23 cellular contexts compared by ENCODE assay signal in genomic region chr16:1160773-1161348, GRCh38. TPM values are rescaled to one million over a fixed set of nuclear protein-coding genes. Genes with fewer than 3 reads are reported as not detected.
DNase-seq lines count a peak whose midpoint lies in the region; ATAC-seq and TF ChIP-seq lines count a peak whose summit lies in the region.
"Had no signal": no experiment of that assay in that cellular context is flagged by ENCODE, and none has a peak within 500 bp of the region (broad histone marks: within the 10 kb centered on the region; RNA-seq: fewer than 3 reads in every experiment).

No MANE protein-coding gene starts in this region.

- no peak overlapping the region for H3K4me2 ChIP-seq in H9 (ENCODE audit: insufficient read depth, insufficient read length, low read length)

- no peak overlapping the region for H3K4ac ChIP-seq in H9 (ENCODE audit: low read depth, low read length)

- H3K27ac ChIP-seq in left ventricle myocardium inferior (replicated peaks) (peak overlapping the region; percentile 84), psoas muscle (no peak overlapping the region), H9 (ENCODE audit: insufficient read length, low read depth, low read length) (no peak overlapping the region)

- no peaks in the 10 kb centered on the region for H3K79me1 ChIP-seq in H9 (ENCODE audit: insufficient read depth, low read depth, low read length, poor library complexity, severe bottlenecking)

- DNase-seq in left ventricle myocardium inferior (no peak), Right ventricle myocardium superior (no peak), psoas muscle (no peak), AML-193 (lab: John Stamatoyannopoulos, UW) (no peak), NOMO-1 treated with DMSO at 0.1 percent for 48 hours (lab: John Stamatoyannopoulos, UW; ENCODE audit: unreplicated experiment) (no peak), NCI-H2227 treated with DMSO at 0.1 percent for 48 hours (lab: John Stamatoyannopoulos, UW) (no peak), H9 (no peak)
- DNase-seq: activated CD8-positive, alpha-beta T cell treated with anti-CD3 and anti-CD28 coated beads for 36 hours; activated naive CD4-positive, alpha-beta T cell treated with anti-CD3 and anti-CD28 coated beads, Interleukin-2, amount 50 U/mL, for 16 hours; central memory CD4-positive, alpha-beta T cell; GOT3; naive B cell; NCI-H1048; NCI-H187 treated with DMSO at 0.1 percent for 48 hours; NCI-H526 treated with DMSO at 0.1 percent for 48 hours; stimulated activated CD4-positive, alpha-beta T cell treated with anti-CD3 and anti-CD28 coated beads, Interleukin-2, amount 100 ng/mL, for 48 hours had no signal

- H2BK12ac ChIP-seq in H9 (ENCODE audit: insufficient read length, low read depth, low read length) = no peak overlapping the region

- H2BK120ac ChIP-seq in H9 (ENCODE audit: low read depth, low read length, poor library complexity, severe bottlenecking) = no peak overlapping the region

- no peak overlapping the region for H3K56ac ChIP-seq in H9 (ENCODE audit: insufficient read length, low read depth, low read length)

- no peak overlapping the region for H4K91ac ChIP-seq in H9 (ENCODE audit: insufficient read length, low read depth, low read length)

- H3K36me3 ChIP-seq in left ventricle myocardium inferior (no peaks in the 10 kb centered on the region), endocrine pancreas (ENCODE audit: control insufficient read depth, insufficient read depth, low read length) (no peaks in the 10 kb centered on the region), psoas muscle (ENCODE audit: insufficient read depth in 1 of 2, low read depth in 1 of 2) (no peaks in the 10 kb centered on the region)

- no peak overlapping the region for H3K4me3 Mint-ChIP-seq in H9
- H3K4me3 Mint-ChIP-seq: activated CD8-positive, alpha-beta T cell treated with anti-CD3 and anti-CD28 coated beads for 36 hours; activated T-helper 17 cell treated with anti-CD3 and anti-CD28 coated beads, Interleukin-2, amount 50 U/mL, for 72 hours; B cell; naive B cell; T-helper 1 cell treated with Interleukin-12 subunit alpha and Interleukin-12 subunit beta and Interleukin-4 antibody, amounts not matched to agents 30 μg/mL and 1 μg/mL, for 36 hours had no signal

- peaks cover 0 to 2% (median 0%) of the 10 kb centered on the region in 3 experiments; a peak in 3 of 7 replicates for H3K36me3 Mint-ChIP-seq in H9 (ENCODE audit: insufficient read depth in 1 of 3, low read depth in 3 of 3)
- H3K36me3 Mint-ChIP-seq: naive B cell had no signal

- TF ChIP-seq CTCF in left ventricle myocardium inferior (IDR thresholded peaks at IDR 0.05; ENCODE audit: borderline replicate concordance) (no peak), psoas muscle (IDR thresholded peaks at IDR 0.05) (no peak), H9 (conservative IDR thresholded peaks at IDR 0.05) (no peak)

- H2BK20ac ChIP-seq in H9 (ENCODE audit: low read depth, low read length, poor library complexity, severe bottlenecking) = no peak overlapping the region

- intact Hi-C loops in left ventricle myocardium inferior (cut with micrococcal nuclease) = no loop called here
- intact Hi-C loops in Right ventricle myocardium superior (cut with DNase I) = no loop called here
- intact Hi-C loops in psoas muscle (cut with DNase I) = no loop called here

- H4K8ac ChIP-seq in H9 (replicated peaks; ENCODE audit: insufficient read length, low read depth, low read length) = no peak overlapping the region

- H3K23me2 ChIP-seq in H9 (ENCODE audit: insufficient read length, low read depth, low read length, poor library complexity, severe bottlenecking) = no peaks in the 10 kb centered on the region

- no peak overlapping the region for H3K18ac ChIP-seq in H9 (ENCODE audit: insufficient read length, low read depth, low read length)

- no peak for ATAC-seq in Right ventricle myocardium superior (ENCODE audit: poor library complexity)
- ATAC-seq in psoas muscle = no peak
- ATAC-seq: activated CD8-positive, alpha-beta T cell treated with anti-CD3 and anti-CD28 coated beads for 36 hours had no signal

- H2AFZ ChIP-seq in H9 (ENCODE audit: low read length) = no peak overlapping the region

- H3T11ph ChIP-seq in H9 (ENCODE audit: low read length) = no peak overlapping the region

- peak overlapping the region; percentile 52 for H3K4me3 ChIP-seq in left ventricle myocardium inferior
- H3K4me3 ChIP-seq in endocrine pancreas (ENCODE audit: control insufficient read depth, insufficient read depth, low read length) = no peak overlapping the region
- peak overlapping the region; percentile 1 for H3K4me3 ChIP-seq in psoas muscle

- no peaks in the 10 kb centered on the region for H3K9me3 Mint-ChIP-seq in H9
- H3K9me3 Mint-ChIP-seq: activated CD8-positive, alpha-beta T cell treated with anti-CD3 and anti-CD28 coated beads for 36 hours; activated T-helper 17 cell treated with anti-CD3 and anti-CD28 coated beads, Interleukin-2, amount 50 U/mL, for 72 hours; naive B cell; T-helper 1 cell treated with Interleukin-12 subunit alpha and Interleukin-12 subunit beta and Interleukin-4 antibody, amounts not matched to agents 30 μg/mL and 1 μg/mL, for 36 hours had no signal

- H3K9me3 ChIP-seq in left ventricle myocardium inferior (replicated peaks) (no peaks in the 10 kb centered on the region), endocrine pancreas (ENCODE audit: control insufficient read depth, low read length) (no peaks in the 10 kb centered on the region), psoas muscle (no peaks in the 10 kb centered on the region), H9 (ENCODE audit: control insufficient read depth, low read depth, low read length) (no peaks in the 10 kb centered on the region)

- no peak overlapping the region for H2BK15ac ChIP-seq in H9 (ENCODE audit: low read depth, low read length)

- no peaks in the 10 kb centered on the region for H3K79me2 ChIP-seq in H9 (ENCODE audit: insufficient read depth, low read length)

- no peak overlapping the region for H2AK5ac ChIP-seq in H9 (ENCODE audit: insufficient read length, low read length)

- H3K4me1 ChIP-seq in left ventricle myocardium inferior (peaks cover 34% of the 10 kb centered on the region), endocrine pancreas (ENCODE audit: control insufficient read depth, insufficient read depth, low read length) (no peaks in the 10 kb centered on the region), psoas muscle (peaks cover 11% of the 10 kb centered on the region), H9 (ENCODE audit: insufficient read depth, low read length) (no peaks in the 10 kb centered on the region)

- no peaks in the 10 kb centered on the region for H4K20me1 ChIP-seq in H9 (ENCODE audit: control insufficient read depth, insufficient read depth, insufficient read length)

- no peak overlapping the region for H2BK5ac ChIP-seq in H9 (ENCODE audit: insufficient read length, low read length)

- no peak overlapping the region; the same call in 1 of the 2 replicates for H3K14ac ChIP-seq in H9 (ENCODE audit: insufficient read depth, low read length)

- no peak overlapping the region for H3K23ac ChIP-seq in H9 (ENCODE audit: insufficient read length, low read depth, low read length)

- no peaks in the 10 kb centered on the region for H3K27me3 Mint-ChIP-seq in H9 (ENCODE audit: low read depth)
- H3K27me3 Mint-ChIP-seq: activated T-helper 17 cell treated with anti-CD3 and anti-CD28 coated beads, Interleukin-2, amount 50 U/mL, for 72 hours; B cell had no signal

- no peak overlapping the region for H4K5ac ChIP-seq in H9 (ENCODE audit: insufficient read length, low read depth, low read length)

- H3K9ac ChIP-seq in endocrine pancreas (ENCODE audit: control insufficient read depth, insufficient read depth, low read length) (peak overlapping the region; percentile 56), H9 (ENCODE audit: extremely low read depth, insufficient read length, low read length) (no peak overlapping the region)

- peaks cover 4 to 10% of the 10 kb centered on the region in 2 experiments; a peak in 3 of 4 replicates for H3K4me1 Mint-ChIP-seq in H9
- H3K4me1 Mint-ChIP-seq: activated T-helper 17 cell treated with anti-CD3 and anti-CD28 coated beads, Interleukin-2, amount 50 U/mL, for 72 hours; B cell; naive B cell had no signal

- WGBS in psoas muscle, 3 donors = 58 to 63% (median 61%) methylated on average over 26 to 34 of the region's 34 CpGs
- WGBS in H9 (ENCODE audit: extremely low coverage, insufficient read length, low lambda C conversion rate) = no CpG with 5 or more reads among the region's 34 CpGs

- peaks cover 68% of the 10 kb centered on the region for H3K27me3 ChIP-seq in left ventricle myocardium inferior (ENCODE audit: low read depth)
- H3K27me3 ChIP-seq in endocrine pancreas (ENCODE audit: control insufficient read depth, insufficient read depth, low read length) = no peaks in the 10 kb centered on the region
- H3K27me3 ChIP-seq in psoas muscle (ENCODE audit: insufficient read depth in 3 of 3, low read length in 2 of 3) = peaks cover 0 to 85% (median 15%) of the 10 kb centered on the region in 3 donors
- no peaks in the 10 kb centered on the region for H3K27me3 ChIP-seq in H9 (ENCODE audit: insufficient read depth, low read length)

- no peak overlapping the region for H3K27ac Mint-ChIP-seq in H9
- H3K27ac Mint-ChIP-seq: activated CD8-positive, alpha-beta T cell treated with anti-CD3 and anti-CD28 coated beads for 36 hours; activated T-helper 17 cell treated with anti-CD3 and anti-CD28 coated beads, Interleukin-2, amount 50 U/mL, for 72 hours; B cell; naive B cell; T-helper 1 cell treated with Interleukin-12 subunit alpha and Interleukin-12 subunit beta and Interleukin-4 antibody, amounts not matched to agents 30 μg/mL and 1 μg/mL, for 36 hours had no signal

RNA-seq across cellular contexts. Expression of gene CACNA1H, which starts 8.0 kb away (rescaled TPM):
- total RNA-seq in left ventricle myocardium inferior (2.5 TPM), Right ventricle myocardium superior (4.2 TPM), psoas muscle (1 to 10 TPM; 2.0 to 5.9 (median 3.0) TPM), H9 (2021) (41.9 and 43.3 TPM in 2 replicates)
- 1 to 10 TPM; 1.8 to 2.3 (median 2.0) TPM for polyA plus RNA-seq in psoas muscle
- total RNA-seq: endothelial cell of umbilical vein, LHCN-M2, RPMI7951 had no signal
